ENCODE assay signal across 10 cellular contexts in genomic region chr5:50968296-50969206, GRCh38.
A peak's percentile ranks its signal among the peaks of the same experiment; 100 is the strongest.
DNase-seq lines count a peak whose midpoint lies in the region; ATAC-seq lines count a peak whose summit lies in the region.
"Had no signal": no experiment of that assay in that cellular context is flagged by ENCODE, and none has a peak within 500 bp of the region (broad histone marks: within the 10 kb centered on the region; RNA-seq: fewer than 3 reads in every experiment).

No MANE protein-coding gene starts in this region.

- no peaks in the 10 kb centered on the region for H3K9me3 Mint-ChIP-seq in activated T-cell treated with anti-CD3 and anti-CD28 coated beads, Interleukin-2, amount 50 U/mL, for 4 hours
- no peaks in the 10 kb centered on the region for H3K9me3 Mint-ChIP-seq in activated T-helper 17 cell treated with anti-CD3 and anti-CD28 coated beads, Interleukin-2, amount 50 U/mL, for 72 hours
- H3K9me3 Mint-ChIP-seq in memory B cell = peaks cover 7% of the 10 kb centered on the region

- no peak for ATAC-seq in activated T-cell treated with anti-CD3 and anti-CD28 coated beads, Interleukin-2, amount 50 U/mL, for 4 hours
- ATAC-seq in activated T-helper 17 cell treated with anti-CD3 and anti-CD28 coated beads, Interleukin-2, amount 50 U/mL, for 72 hours (replicated peaks) = no peak
- ATAC-seq in memory B cell (ENCODE audit: low read depth) (no peak), GM21737 (IDR thresholded peaks at IDR 0.05; ENCODE audit: unreplicated experiment) (no peak), HG02798 (IDR thresholded peaks at IDR 0.05; ENCODE audit: poor library complexity, unreplicated experiment) (no peak)

- peaks cover 59% of the 10 kb centered on the region for H3K27me3 ChIP-seq in thymus (ENCODE audit: control insufficient read depth, insufficient read depth)

- 7% methylated on average over 28 of the region's 28 CpGs for WGBS in thymus

- no peak overlapping the region for H3K27ac Mint-ChIP-seq in activated T-helper 17 cell treated with anti-CD3 and anti-CD28 coated beads, Interleukin-2, amount 50 U/mL, for 72 hours
- H3K27ac Mint-ChIP-seq in memory B cell = no peak overlapping the region

- H3K4me1 ChIP-seq in thymus (ENCODE audit: control insufficient read depth, insufficient read depth, low read length) = no peaks in the 10 kb centered on the region

- H3K27me3 Mint-ChIP-seq in activated T-cell treated with anti-CD3 and anti-CD28 coated beads, Interleukin-2, amount 50 U/mL, for 4 hours (ENCODE audit: low read depth) = peaks cover 77% of the 10 kb centered on the region
- H3K27me3 Mint-ChIP-seq in activated T-helper 17 cell treated with anti-CD3 and anti-CD28 coated beads, Interleukin-2, amount 50 U/mL, for 72 hours = peaks cover 68% of the 10 kb centered on the region
- peaks cover 37% of the 10 kb centered on the region for H3K27me3 Mint-ChIP-seq in memory B cell

- H3K4me3 ChIP-seq in thymus (ENCODE audit: low read length) = peak overlapping the region; percentile 2

- peak overlapping the region; percentile 53 for H3K27ac ChIP-seq in thymus (ENCODE audit: low read depth)
- H3K27ac ChIP-seq: C4-2B had no signal

- H3K9me3 ChIP-seq in thymus (ENCODE audit: control insufficient read depth) = no peaks in the 10 kb centered on the region

- peak overlapping the region; percentile 71 for H3K4me3 Mint-ChIP-seq in activated T-cell treated with anti-CD3 and anti-CD28 coated beads, Interleukin-2, amount 50 U/mL, for 4 hours
- peak overlapping the region; percentile 55 for H3K4me3 Mint-ChIP-seq in activated T-helper 17 cell treated with anti-CD3 and anti-CD28 coated beads, Interleukin-2, amount 50 U/mL, for 72 hours
- H3K4me3 Mint-ChIP-seq in memory B cell = peak overlapping the region; percentile 85

- no peaks in the 10 kb centered on the region for H3K36me3 Mint-ChIP-seq in activated T-cell treated with anti-CD3 and anti-CD28 coated beads, Interleukin-2, amount 50 U/mL, for 4 hours (ENCODE audit: insufficient read depth)
- H3K36me3 Mint-ChIP-seq in activated T-helper 17 cell treated with anti-CD3 and anti-CD28 coated beads, Interleukin-2, amount 50 U/mL, for 72 hours (ENCODE audit: low read depth) = peaks cover 8% of the 10 kb centered on the region
- peaks cover 7% of the 10 kb centered on the region for H3K36me3 Mint-ChIP-seq in memory B cell

- H3K36me3 ChIP-seq in thymus (ENCODE audit: control insufficient read depth, insufficient read depth) = no peaks in the 10 kb centered on the region

- DNase-seq in activated T-cell treated with anti-CD3 and anti-CD28 coated beads, Interleukin-2, amount 50 U/mL, for 4 hours = no peak
- DNase-seq in activated T-cell treated with anti-CD3 and anti-CD28 coated beads, Interleukin-2, amount 50 U/mL, for 1 hour = no peak
- DNase-seq in memory B cell (ENCODE audit: low spot score in 2 of 2) = no peak
- no peak for DNase-seq in stimulated activated CD4-positive, alpha-beta T cell treated with anti-CD3 and anti-CD28 coated beads, Interleukin-1b, Interleukin-23, amount 100 ng/mL, for 48 hours
- DNase-seq: activated CD4-positive, alpha-beta T cell treated with anti-CD3 and anti-CD28 coated beads, Interleukin-2, amount 50 U/mL, for 1 hour had no signal

- H3K4me1 Mint-ChIP-seq in activated T-cell treated with anti-CD3 and anti-CD28 coated beads, Interleukin-2, amount 50 U/mL, for 4 hours (ENCODE audit: low read depth) = peaks cover 48% of the 10 kb centered on the region
- peaks cover 25% of the 10 kb centered on the region for H3K4me1 Mint-ChIP-seq in activated T-helper 17 cell treated with anti-CD3 and anti-CD28 coated beads, Interleukin-2, amount 50 U/mL, for 72 hours
- peaks cover 28% of the 10 kb centered on the region for H3K4me1 Mint-ChIP-seq in memory B cell
